In genomic region chr15:70093481-70094309, GRCh38 we compare ENCODE assay signal across 8 cellular contexts. TPM values are rescaled to one million over a fixed set of nuclear protein-coding genes. Genes with fewer than 3 reads are reported as not detected.
DNase-seq lines count a peak whose midpoint lies in the region; ATAC-seq and TF ChIP-seq lines count a peak whose summit lies in the region.

No MANE protein-coding gene starts in this region.

- CTCF ChIA-PET in MCF 10A (lab: Yijun Ruan, JAX) = interaction anchor here (0.5 to 0.9 kb wide), 6 partner anchors 256 to 1343 kb away, joined by 3 to 5 read pairs (median 3); no protein-coding TSS in a partner anchor
- CTCF ChIA-PET in activated CD8-positive, alpha-beta T cell treated with anti-CD3 and anti-CD28 coated beads for 36 hours (lab: Charles Lee) = interaction anchor here (0.5 to 1.6 kb wide), 7 partner anchors 115 to 631 kb away, joined by 3 to 5 read pairs (median 3); no protein-coding TSS in a partner anchor

- H3K4me3 ChIP-seq in upper lobe of left lung = peak overlapping the region in 2 of 4 donors; percentile 80 to 85

- H3K27me3 ChIP-seq in upper lobe of left lung = no peaks in the 10 kb centered on the region

- in situ Hi-C loops in T47D (cut with HindIII; ENCODE audit: low pct_unique_long_range_greater_than_20kb, low sequenced_read_pairs) = no loop called here

- peak overlapping the region in 3 of 4 donors; percentile 22 to 50 (median 28) for H3K27ac ChIP-seq in upper lobe of left lung

- H3K4me1 ChIP-seq in upper lobe of left lung = peaks cover 66 to 77% (median 71%) of the 10 kb centered on the region in 4 donors

- no TSS peak for BruUV-seq in MCF 10A (replicated peaks; lab: Mats Ljungman, UMichigan)

- TF ChIP-seq EP300 in upper lobe of left lung (IDR thresholded peaks at IDR 0.05) = no peak

- peaks cover 0 to 44% (median 7%) of the 10 kb centered on the region in 4 donors for H3K36me3 ChIP-seq in upper lobe of left lung

- no peak for ATAC-seq in activated CD8-positive, alpha-beta T cell treated with anti-CD3 and anti-CD28 coated beads for 36 hours
- ATAC-seq in upper lobe of left lung (ENCODE audit: low FRiP score in 2 of 2) = no peak
- no peak for ATAC-seq in HG03175 (IDR thresholded peaks at IDR 0.05; ENCODE audit: unreplicated experiment)

- DNase-seq in T47D (ENCODE audit: low read depth in 1 of 2, low spot score in 1 of 2) (peak; percentile 78 to 99), MCF 10A (ENCODE audit: unreplicated experiment) (no peak), islet precursor cell (peak; percentile 92), upper lobe of left lung (peak in 1 of 2 donors; percentile 50), RKO (ENCODE audit: low spot score) (no peak), pons (ENCODE audit: low spot score) (no peak)
- peak; percentile 17 for DNase-seq in activated CD8-positive, alpha-beta T cell treated with anti-CD3 and anti-CD28 coated beads for 36 hours

- 44 to 50% methylated on average over 11 of the region's 11 CpGs for WGBS in upper lobe of left lung, 2 donors

- TF ChIP-seq POLR2A in upper lobe of left lung (IDR thresholded peaks at IDR 0.05) = no peak

- peaks cover 38% of the 10 kb centered on the region for H3K36me3 Mint-ChIP-seq in MCF 10A (ENCODE audit: insufficient read depth, unreplicated experiment)
- H3K36me3 Mint-ChIP-seq in activated CD8-positive, alpha-beta T cell treated with anti-CD3 and anti-CD28 coated beads for 36 hours (ENCODE audit: low read depth) = peaks cover 57% of the 10 kb centered on the region

- TF ChIP-seq CTCF in MCF 10A (IDR thresholded peaks at IDR 0.05; ENCODE audit: unreplicated experiment) = no peak
- TF ChIP-seq CTCF in activated CD8-positive, alpha-beta T cell treated with anti-CD3 and anti-CD28 coated beads for 36 hours (IDR thresholded peaks at IDR 0.05) = no peak
- TF ChIP-seq CTCF in upper lobe of left lung (IDR thresholded peaks at IDR 0.05) = no peak

- no peaks in the 10 kb centered on the region for H3K9me3 Mint-ChIP-seq in MCF 10A (ENCODE audit: unreplicated experiment)
- H3K9me3 Mint-ChIP-seq in activated CD8-positive, alpha-beta T cell treated with anti-CD3 and anti-CD28 coated beads for 36 hours = no peaks in the 10 kb centered on the region

- POLR2A ChIA-PET in MCF 10A (lab: Yijun Ruan, JAX) = interaction anchor here (1.1 kb wide), 1 partner anchor 433 kb away, joined by 3 read pairs; no protein-coding TSS in a partner anchor
- POLR2A ChIA-PET in activated CD8-positive, alpha-beta T cell treated with anti-CD3 and anti-CD28 coated beads for 36 hours (lab: Charles Lee) = interaction anchor here (1.0 to 4.6 kb wide), 2 partner anchors 11 to 626 kb away, joined by 3 to 33 read pairs; no protein-coding TSS in a partner anchor

- no peak overlapping the region for H3K4me3 Mint-ChIP-seq in MCF 10A (ENCODE audit: unreplicated experiment)
- peak overlapping the region; percentile 11 for H3K4me3 Mint-ChIP-seq in activated CD8-positive, alpha-beta T cell treated with anti-CD3 and anti-CD28 coated beads for 36 hours

- no peaks in the 10 kb centered on the region for H3K27me3 Mint-ChIP-seq in MCF 10A (ENCODE audit: insufficient read depth, unreplicated experiment)
- no peaks in the 10 kb centered on the region for H3K27me3 Mint-ChIP-seq in activated CD8-positive, alpha-beta T cell treated with anti-CD3 and anti-CD28 coated beads for 36 hours

- intact Hi-C loops in MCF 10A (cut with micrococcal nuclease) = loop anchor here (10.0 kb wide), 1 partner anchor 139 kb away; no protein-coding TSS in a partner anchor
- intact Hi-C loops in activated CD8-positive, alpha-beta T cell treated with anti-CD3 and anti-CD28 coated beads for 36 hours (cut with micrococcal nuclease) = loop anchor here (10.0 kb wide), 2 partner anchors 369 to 519 kb away; no protein-coding TSS in a partner anchor

- peaks cover 26% of the 10 kb centered on the region for H3K4me1 Mint-ChIP-seq in MCF 10A (ENCODE audit: insufficient read depth, unreplicated experiment)
- peaks cover 60% of the 10 kb centered on the region for H3K4me1 Mint-ChIP-seq in activated CD8-positive, alpha-beta T cell treated with anti-CD3 and anti-CD28 coated beads for 36 hours (ENCODE audit: low read depth)

- H3K27ac Mint-ChIP-seq in MCF 10A (ENCODE audit: low read depth, unreplicated experiment) = no peak overlapping the region
- H3K27ac Mint-ChIP-seq in activated CD8-positive, alpha-beta T cell treated with anti-CD3 and anti-CD28 coated beads for 36 hours = no peak overlapping the region

- H3K9me3 ChIP-seq in upper lobe of left lung = no peaks in the 10 kb centered on the region

RNA-seq across cellular contexts. Expression of gene TLE3, which starts 4.0 kb away (rescaled TPM):
- total RNA-seq in MCF 10A (2022) = 21.6 and 23.2 TPM in 2 replicates
- total RNA-seq in activated CD8-positive, alpha-beta T cell treated with anti-CD3 and anti-CD28 coated beads for 36 hours = 10 to 100 TPM; 48.4 to 64.2 TPM
- 100 to 1,000 TPM in 1 of 6 donors, 10 to 100 TPM in 5; 52.2 to 140 (median 80.6) TPM for total RNA-seq in upper lobe of left lung

Comparison
In these comparisons a context has a peak if more than half of its experiments do, and no peak if none do; other contexts are left out.
1. DNase-seq: peak in T47D (2 of 2), activated CD8-positive, alpha-beta T cell treated with anti-CD3 and anti-CD28 coated beads for 36 hours (single experiment) and islet precursor cell (single experiment); none in MCF 10A (single experiment), RKO (single experiment) and pons (single experiment).